Comparison of ENCODE assay signal across 15 cellular contexts in genomic region chrX:30618160-30618765, GRCh38. TPM values are rescaled to one million over a fixed set of nuclear protein-coding genes. Genes with fewer than 3 reads are reported as not detected.
DNase-seq lines count a peak whose midpoint lies in the region; ATAC-seq and TF ChIP-seq lines count a peak whose summit lies in the region.
"Had no signal": no experiment of that assay in that cellular context is flagged by ENCODE, and none has a peak within 500 bp of the region (broad histone marks: within the 10 kb centered on the region; RNA-seq: fewer than 3 reads in every experiment).

No MANE protein-coding gene starts in this region.

- H3K27ac ChIP-seq in liver (ENCODE audit: low read depth in 1 of 2, low read length in 2 of 2) (peak overlapping the region in 1 of 2 donors; percentile 21), brain microvascular endothelial cell (no peak overlapping the region)
- H3K27ac ChIP-seq: SJSA1 had no signal

- TF ChIP-seq RAD21 in liver (IDR thresholded peaks at IDR 0.05) = peak; percentile 64 to 68

- H3K9ac ChIP-seq in liver (ENCODE audit: low read depth in 1 of 2, low read length in 2 of 2) = no peak overlapping the region

- H3K4me1 Mint-ChIP-seq in activated T-helper 17 cell treated with anti-CD3 and anti-CD28 coated beads, Interleukin-2, amount 50 U/mL, for 72 hours = no peaks in the 10 kb centered on the region
- H3K4me1 Mint-ChIP-seq: CD4-positive, alpha-beta memory T cell had no signal

- no peaks in the 10 kb centered on the region for H3K36me3 Mint-ChIP-seq in activated T-helper 17 cell treated with anti-CD3 and anti-CD28 coated beads, Interleukin-2, amount 50 U/mL, for 72 hours (ENCODE audit: low read depth)

- no peak overlapping the region for H3K27ac Mint-ChIP-seq in activated T-helper 17 cell treated with anti-CD3 and anti-CD28 coated beads, Interleukin-2, amount 50 U/mL, for 72 hours
- H3K27ac Mint-ChIP-seq: CD4-positive, alpha-beta memory T cell; natural killer cell treated with Interleukin-12 subunit alpha and Interleukin-12 subunit beta and Interleukin-15 and Interleukin-18, amount 100 ng/mL, for 72 hours had no signal

- H3K36me3 ChIP-seq in GM06990 (ENCODE audit: control insufficient read depth, insufficient read depth, low read length) (no peaks in the 10 kb centered on the region), liver (ENCODE audit: control insufficient read depth in 4 of 4, insufficient read depth in 3 of 4, low read depth in 1 of 4, low read length in 3 of 4) (no peaks in the 10 kb centered on the region), brain microvascular endothelial cell (replicated peaks) (no peaks in the 10 kb centered on the region)
- H3K36me3 ChIP-seq: SJSA1 had no signal

- H3K27me3 ChIP-seq in GM06990 (replicated peaks; ENCODE audit: control insufficient read depth, insufficient read depth, low read length) (no peaks in the 10 kb centered on the region), liver (ENCODE audit: control insufficient read depth in 4 of 4, insufficient read depth in 4 of 4, low read length in 3 of 4) (no peaks in the 10 kb centered on the region), brain microvascular endothelial cell (replicated peaks) (no peaks in the 10 kb centered on the region)
- H3K27me3 ChIP-seq: SJSA1 had no signal

- ATAC-seq in activated T-helper 17 cell treated with anti-CD3 and anti-CD28 coated beads, Interleukin-2, amount 50 U/mL, for 72 hours (replicated peaks) = no peak
- ATAC-seq: natural killer cell treated with Interleukin-12 subunit alpha and Interleukin-12 subunit beta and Interleukin-15 and Interleukin-18, amount 100 ng/mL, for 72 hours; sciatic nerve had no signal

- TF ChIP-seq CTCF in GM06990 (IDR thresholded peaks at IDR 0.05; ENCODE audit: insufficient read depth, low read length, poor library complexity, severe bottlenecking) (peak; percentile 46), liver (IDR thresholded peaks at IDR 0.05; ENCODE audit: low read depth, low read length, missing input control) (peak; percentile 40), brain microvascular endothelial cell (IDR thresholded peaks at IDR 0.05; ENCODE audit: low read depth, low read length, missing control alignments) (no peak)

- no peaks in the 10 kb centered on the region for H3K27me3 Mint-ChIP-seq in activated T-helper 17 cell treated with anti-CD3 and anti-CD28 coated beads, Interleukin-2, amount 50 U/mL, for 72 hours

- peaks cover 0 to 5% (median 0%) of the 10 kb centered on the region in 4 donors for H3K9me3 ChIP-seq in liver (ENCODE audit: control insufficient read depth in 4 of 4, low read length in 3 of 4)
- H3K9me3 ChIP-seq: SJSA1 had no signal

- 45% methylated on average over 7 of the region's 7 CpGs for whole genome bisulfite sequencing in liver

- H3K4me1 ChIP-seq in liver (ENCODE audit: control insufficient read depth in 4 of 4, insufficient read depth in 4 of 4, low read length in 3 of 4) = peaks cover 0 to 10% (median 2%) of the 10 kb centered on the region in 4 donors
- H3K4me1 ChIP-seq: SJSA1 had no signal

- H3K4me3 ChIP-seq in GM06990 (replicated peaks; ENCODE audit: low read depth, low read length) (no peak overlapping the region), liver (ENCODE audit: low read depth in 1 of 3, low read length in 3 of 3) (no peak overlapping the region), brain microvascular endothelial cell (ENCODE audit: low read depth, low read length) (no peak overlapping the region)
- H3K4me3 ChIP-seq: SJSA1 had no signal

- peaks cover 3% of the 10 kb centered on the region for H3K9me3 Mint-ChIP-seq in activated T-helper 17 cell treated with anti-CD3 and anti-CD28 coated beads, Interleukin-2, amount 50 U/mL, for 72 hours

- no peak for DNase-seq in GM06990 (ENCODE audit: extremely low read depth, insufficient read length)
- peak; percentile 0 to 10 for DNase-seq in Kasumi-1 (lab: John Stamatoyannopoulos, UW)
- peak; percentile 25 for DNase-seq in SW480 (ENCODE audit: low spot score)
- no peak for DNase-seq in brain microvascular endothelial cell
- no peak for DNase-seq in central memory CD4-positive, alpha-beta T cell
- no peak for DNase-seq in DMS153 (lab: John Stamatoyannopoulos, UW)
- DNase-seq: activated T-cell treated with anti-CD3 and anti-CD28 coated beads, Interleukin-2, amount 50 U/mL, for 48 hours; CD4-positive, alpha-beta memory T cell; NCI-H510A had no signal

- in situ Hi-C loops in brain microvascular endothelial cell (cut with HindIII; ENCODE audit: low pct_ligation_motif_present, low sequenced_read_pairs) = no loop called here

- no peak overlapping the region for H3K4me3 Mint-ChIP-seq in activated T-helper 17 cell treated with anti-CD3 and anti-CD28 coated beads, Interleukin-2, amount 50 U/mL, for 72 hours
- H3K4me3 Mint-ChIP-seq: CD4-positive, alpha-beta memory T cell; natural killer cell treated with Interleukin-12 subunit alpha and Interleukin-12 subunit beta and Interleukin-15 and Interleukin-18, amount 100 ng/mL, for 72 hours had no signal

TF ChIP-seq in liver, 16 proteins besides CTCF, POLR2A, EP300 and RAD21:
- TF ChIP-seq YY1 (IDR thresholded peaks at IDR 0.05) (peak; percentile 32), JUND (IDR thresholded peaks at IDR 0.05) (no peak), HNF4A (conservative IDR thresholded peaks at IDR 0.05) (no peak), ATF3 (IDR thresholded peaks at IDR 0.05) (no peak), ZBTB33 (IDR thresholded peaks at IDR 0.05) (no peak), FOXA2 (IDR thresholded peaks at IDR 0.05) (no peak), TAF1 (conservative IDR thresholded peaks at IDR 0.05) (no peak), REST (IDR thresholded peaks at IDR 0.05) (no peak), RXRA (IDR thresholded peaks at IDR 0.05) (peak; percentile 28 to 68), FOXA1 (IDR thresholded peaks at IDR 0.05) (no peak), SP1 (IDR thresholded peaks at IDR 0.05) (peak; percentile 60)

RNA-seq across cellular contexts. Expression of gene GK, which starts 35.0 kb away (rescaled TPM):
- total RNA-seq in liver = 100 to 1,000 TPM in 1 of 2 donors, 10 to 100 TPM in 1; 27.9 to 145 TPM
- 10 to 100 TPM; 44.0 to 44.1 TPM for polyA plus RNA-seq in liver
- total RNA-seq in activated T-helper 17 cell treated with anti-CD3 and anti-CD28 coated beads, Interleukin-2, amount 50 U/mL, for 72 hours = 100 to 1,000 TPM in 1 of 2 donors, 10 to 100 TPM in 1; 70.4 to 120 TPM

RNA-seq across cellular contexts. Expression of gene TASL, which starts 40.7 kb away (rescaled TPM):
- 1 to 10 TPM; 1.2 to 3.5 TPM for total RNA-seq in liver
- under 1 TPM; 0.33 to 0.38 TPM for polyA plus RNA-seq in liver
- total RNA-seq in activated T-helper 17 cell treated with anti-CD3 and anti-CD28 coated beads, Interleukin-2, amount 50 U/mL, for 72 hours = 1 to 10 TPM; 1.9 to 4.6 TPM
- total RNA-seq: MCF 10A, SJSA1 had no signal

Comparison
In these comparisons a context has a peak if more than half of its experiments do, and no peak if none do; other contexts are left out.
1. DNase-seq: peak in Kasumi-1 (2 of 2) and SW480 (single experiment); none in GM06990 (single experiment), brain microvascular endothelial cell (single experiment), central memory CD4-positive, alpha-beta T cell (single experiment) and DMS153 (single experiment).